ENCODE assay signal across 1 cellular context in the genomic region with DNA sequence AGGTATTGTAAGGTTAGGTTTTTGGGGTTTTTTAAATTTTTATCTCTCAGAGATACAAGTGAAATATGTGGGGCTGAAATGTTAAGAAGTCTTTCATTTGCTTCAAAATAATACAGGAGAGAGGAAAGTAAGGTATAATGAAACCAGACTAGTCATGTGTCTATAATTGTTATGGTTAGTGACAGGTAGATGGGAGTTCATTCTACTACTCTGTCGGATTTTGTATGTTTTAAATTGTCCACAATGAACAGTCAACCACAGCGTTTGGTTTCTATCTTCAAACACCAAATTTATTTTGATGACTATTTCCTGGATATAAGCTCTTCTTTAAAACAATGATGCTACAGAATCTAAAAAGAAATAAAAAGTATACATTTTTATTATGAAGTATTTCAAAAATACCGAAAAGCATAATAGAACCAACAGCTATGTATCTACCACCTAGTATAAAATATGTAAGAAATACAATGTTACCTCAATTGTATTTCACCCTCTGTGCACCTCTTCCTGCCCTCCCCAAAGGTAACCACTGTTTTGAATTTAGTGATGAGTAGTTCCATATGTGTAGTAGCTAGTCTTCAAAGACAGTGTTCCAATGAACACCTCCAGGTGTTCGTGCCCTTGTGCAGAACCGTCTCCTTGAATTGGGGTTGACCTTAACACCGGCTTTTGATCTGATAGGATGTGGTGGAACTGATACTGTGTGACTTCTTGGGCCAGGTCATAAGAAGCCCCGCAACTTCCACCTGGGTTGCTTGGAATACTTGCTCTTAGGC.
TF ChIP-seq lines count a peak whose summit lies in the region.

No MANE protein-coding gene starts in this region.

TF ChIP-seq in K562, 482 proteins besides CTCF, POLR2A, EP300 and RAD21:
- TF ChIP-seq MEF2A (IDR thresholded peaks at IDR 0.05; ENCODE audit: control insufficient read depth, low read depth, low read length): no peak
- TF ChIP-seq ZNF347 (CRISPR knock-in tag; IDR thresholded peaks at IDR 0.05; ENCODE audit: low read depth): no peak
- no peak for TF ChIP-seq ZNF764 (CRISPR knock-in tag; IDR thresholded peaks at IDR 0.05; ENCODE audit: low read depth)
- TF ChIP-seq BCOR (IDR thresholded peaks at IDR 0.05): no peak
- no peak for TF ChIP-seq ZFX (CRISPR knock-in tag; IDR thresholded peaks at IDR 0.05)
